Comparison of ENCODE assay signal across 30 cellular contexts in genomic region chr6:100459291-100459690, GRCh38. TPM values are rescaled to one million over a fixed set of nuclear protein-coding genes. Genes with fewer than 3 reads are reported as not detected.
A peak's percentile ranks its signal among the peaks of the same experiment; 100 is the strongest.
DNase-seq lines count a peak whose midpoint lies in the region; ATAC-seq and TF ChIP-seq lines count a peak whose summit lies in the region.
"Had no signal": no experiment of that assay in that cellular context is flagged by ENCODE, and none has a peak within 500 bp of the region (broad histone marks: within the 10 kb centered on the region; RNA-seq: fewer than 3 reads in every experiment).

No MANE protein-coding gene starts in this region.

- no peaks in the 10 kb centered on the region for H3K36me3 ChIP-seq in HEK293 (ENCODE audit: control insufficient read depth in 2 of 2, insufficient read depth in 1 of 2, low read length in 2 of 2)
- H3K36me3 ChIP-seq in adipocyte (ENCODE audit: control insufficient read depth, insufficient read depth, low read length, severe bottlenecking): no peaks in the 10 kb centered on the region
- H3K36me3 ChIP-seq in skeletal muscle tissue (ENCODE audit: control insufficient read depth in 3 of 3, insufficient read depth in 3 of 3, low read length in 3 of 3): peaks cover 0 to 2% (median 0%) of the 10 kb centered on the region in 3 donors
- H3K36me3 ChIP-seq: left lung, neural progenitor cell, Peyer's patch, right lobe of liver, transverse colon had no signal

- peaks cover 3% of the 10 kb centered on the region for H3K4me1 ChIP-seq in HEK293 (ENCODE audit: control insufficient read depth, insufficient read depth, low read length)
- H3K4me1 ChIP-seq in adipocyte (ENCODE audit: control insufficient read depth, insufficient read depth, low read length): peaks cover 15% of the 10 kb centered on the region
- H3K4me1 ChIP-seq in skeletal muscle tissue (ENCODE audit: control insufficient read depth in 3 of 3, insufficient read depth in 3 of 3, low read length in 3 of 3): peaks cover 0 to 23% (median 2%) of the 10 kb centered on the region in 3 donors

- no peak for DNase-seq in adipocyte (ENCODE audit: low read depth)
- peak; percentile 6 for DNase-seq in kidney tubule cell (ENCODE audit: low spot score)
- no peak for DNase-seq in T-helper 2 cell treated with Interferon-gamma antibody and Interleukin-4, amounts not matched to agents 5 μg/mL and 100 μg/mL, for 36 hours (ENCODE audit: low spot score)
- no peak for DNase-seq in stimulated activated CD4-positive, alpha-beta T cell treated with anti-CD3 and anti-CD28 coated beads, Interleukin-12 subunit alpha, Interleukin-12 subunit beta, amount 100 ng/mL, for 4 hours
- DNase-seq: activated CD4-positive, alpha-beta T cell treated with anti-CD3 and anti-CD28 coated beads for 36 hours; activated CD8-positive, alpha-beta memory T cell treated with anti-CD3 and anti-CD28 coated beads, Interleukin-2, amount 50 U/mL, for 48 hours; activated CD8-positive, alpha-beta T cell treated with anti-CD3 and anti-CD28 coated beads for 36 hours; anterior cingulate cortex; Calu3; DMS79 treated with DMSO at 0.1 percent for 48 hours; immature natural killer cell; Kasumi-1; left lung; NCI-H1436 treated with DMSO at 0.1 percent for 48 hours; NCI-H748 treated with DMSO at 0.1 percent for 48 hours; Peyer's patch; posterior cingulate gyrus; right lobe of liver; SHP77; stimulated activated CD4-positive, alpha-beta T cell treated with anti-CD3 and anti-CD28 coated beads, Interleukin-4, amount 100 ng/mL, for 1 hour; T-helper 9 cell; transverse colon had no signal

- peak overlapping the region; percentile 30 for H3K9ac ChIP-seq in adipocyte (ENCODE audit: low read length)
- peak overlapping the region in 1 of 3 donors; percentile 95 for H3K9ac ChIP-seq in skeletal muscle tissue (ENCODE audit: low read depth in 1 of 3, low read length in 3 of 3)
- H3K9ac ChIP-seq: neural progenitor cell had no signal

- ATAC-seq in GM19463 (IDR thresholded peaks at IDR 0.05; ENCODE audit: unreplicated experiment): no peak
- ATAC-seq: activated CD4-positive, alpha-beta T cell treated with anti-CD3 and anti-CD28 coated beads for 36 hours; activated CD8-positive, alpha-beta T cell treated with anti-CD3 and anti-CD28 coated beads for 36 hours; HepG2; left lung; right lobe of liver had no signal

- no peak for TF ChIP-seq CTCF in HEK293 (tag by site-specific recombination; IDR thresholded peaks at IDR 0.05)

- POLR2A ChIA-PET in HEK293 (lab: Yijun Ruan, JAX): no interaction called here

- no peak overlapping the region for H3K4me3 ChIP-seq in HEK293 (ENCODE audit: low read depth, low read length)
- H3K4me3 ChIP-seq in adipocyte (ENCODE audit: low read length): peak overlapping the region; percentile 8
- peak overlapping the region in 1 of 3 donors; percentile 72 for H3K4me3 ChIP-seq in skeletal muscle tissue (ENCODE audit: low read length in 3 of 3)
- H3K4me3 ChIP-seq: left lung, neural progenitor cell, Peyer's patch, right lobe of liver, transverse colon had no signal

- CTCF ChIA-PET in HEK293 (lab: Yijun Ruan, JAX): interaction anchor here (0.6 to 1.9 kb wide), 6 partner anchors 13 to 511 kb away, joined by 3 to 4 read pairs (median 3); no protein-coding TSS in a partner anchor

- no peak overlapping the region for H3K27ac Mint-ChIP-seq in T-helper 2 cell treated with Interferon-gamma antibody and Interleukin-4, amounts not matched to agents 5 μg/mL and 100 μg/mL, for 36 hours
- H3K27ac Mint-ChIP-seq: activated CD4-positive, alpha-beta T cell treated with anti-CD3 and anti-CD28 coated beads for 36 hours; activated CD8-positive, alpha-beta T cell treated with anti-CD3 and anti-CD28 coated beads for 36 hours; activated naive CD8-positive, alpha-beta T cell; activated T-helper 2 cell treated with anti-CD3 and anti-CD28 coated beads, Interferon-gamma antibody, Interleukin-2, Interleukin-4, amounts not matched to agents 10 μg/mL and 5 μg/mL and 100 μg/mL, durations not matched to agents 14 hours and 24 hours and 36 hours; immature natural killer cell; memory B cell; neural progenitor cell had no signal

- H3K27me3 ChIP-seq in adipocyte (replicated peaks; ENCODE audit: control insufficient read depth, insufficient read depth, low read length): no peaks in the 10 kb centered on the region
- peaks cover 40 to 78% (median 71%) of the 10 kb centered on the region in 3 donors for H3K27me3 ChIP-seq in skeletal muscle tissue (ENCODE audit: control insufficient read depth in 3 of 3, insufficient read depth in 3 of 3, low read length in 3 of 3)

- peaks cover 8% of the 10 kb centered on the region for H3K36me3 Mint-ChIP-seq in T-helper 2 cell treated with Interferon-gamma antibody and Interleukin-4, amounts not matched to agents 5 μg/mL and 100 μg/mL, for 36 hours (ENCODE audit: low read depth)
- H3K36me3 Mint-ChIP-seq: neural progenitor cell had no signal

- H3K27ac ChIP-seq in HEK293 (ENCODE audit: extremely low read depth, low read depth, low read length) (no peak overlapping the region), skeletal muscle tissue (ENCODE audit: low read depth, low read length) (peak overlapping the region; percentile 92)
- H3K27ac ChIP-seq: left lung, neural progenitor cell, Peyer's patch, right lobe of liver, transverse colon had no signal

- H3K27me3 Mint-ChIP-seq in T-helper 2 cell treated with Interferon-gamma antibody and Interleukin-4, amounts not matched to agents 5 μg/mL and 100 μg/mL, for 36 hours (ENCODE audit: low read depth): peaks cover 94% of the 10 kb centered on the region

- H3K4me1 Mint-ChIP-seq in T-helper 2 cell treated with Interferon-gamma antibody and Interleukin-4, amounts not matched to agents 5 μg/mL and 100 μg/mL, for 36 hours (ENCODE audit: low read depth): peaks cover 18% of the 10 kb centered on the region
- H3K4me1 Mint-ChIP-seq: memory B cell had no signal

- H3K9me3 ChIP-seq in HEK293 (ENCODE audit: control insufficient read depth, insufficient read depth, low read depth, low read length): peaks cover 2% of the 10 kb centered on the region; the same call in 1 of the 2 replicates
- H3K9me3 ChIP-seq in adipocyte (ENCODE audit: control insufficient read depth, low read length): peaks cover 2% of the 10 kb centered on the region
- H3K9me3 ChIP-seq in skeletal muscle tissue (ENCODE audit: control insufficient read depth in 3 of 3, low read length in 3 of 3): no peaks in the 10 kb centered on the region
- H3K9me3 ChIP-seq: left lung, right lobe of liver, transverse colon had no signal

- no peak overlapping the region for H3K4me3 Mint-ChIP-seq in T-helper 2 cell treated with Interferon-gamma antibody and Interleukin-4, amounts not matched to agents 5 μg/mL and 100 μg/mL, for 36 hours
- H3K4me3 Mint-ChIP-seq: activated CD4-positive, alpha-beta T cell treated with anti-CD3 and anti-CD28 coated beads for 36 hours; activated CD8-positive, alpha-beta T cell treated with anti-CD3 and anti-CD28 coated beads for 36 hours; activated naive CD8-positive, alpha-beta T cell; memory B cell; neural progenitor cell had no signal

- peaks cover 19% of the 10 kb centered on the region for H3K9me3 Mint-ChIP-seq in T-helper 2 cell treated with Interferon-gamma antibody and Interleukin-4, amounts not matched to agents 5 μg/mL and 100 μg/mL, for 36 hours
- H3K9me3 Mint-ChIP-seq: neural progenitor cell had no signal

TF ChIP-seq in HEK293, 187 proteins besides CTCF, POLR2A, EP300 and RAD21:
- TF ChIP-seq ZNF426 (tag by site-specific recombination; IDR thresholded peaks at IDR 0.05) (no peak), PRDM6 (tag by site-specific recombination; IDR thresholded peaks at IDR 0.05) (peak; percentile 83)

RNA-seq across cellular contexts. Expression of gene SIM1, which starts 5.4 kb away (rescaled TPM):
- 1.6 TPM for total RNA-seq in skeletal muscle tissue
- total RNA-seq: activated CD4-positive, alpha-beta T cell treated with anti-CD3 and anti-CD28 coated beads for 36 hours; activated CD8-positive, alpha-beta T cell treated with anti-CD3 and anti-CD28 coated beads for 36 hours; activated T-helper 2 cell treated with anti-CD3 and anti-CD28 coated beads, Interferon-gamma antibody, Interleukin-2, Interleukin-4, amounts not matched to agents 10 μg/mL and 5 μg/mL and 100 μg/mL, durations not matched to agents 14 hours and 24 hours and 36 hours; Calu3; HepG2; left lung; transverse colon had no signal
